28 cellular contexts compared by ENCODE assay signal in the genomic region with DNA sequence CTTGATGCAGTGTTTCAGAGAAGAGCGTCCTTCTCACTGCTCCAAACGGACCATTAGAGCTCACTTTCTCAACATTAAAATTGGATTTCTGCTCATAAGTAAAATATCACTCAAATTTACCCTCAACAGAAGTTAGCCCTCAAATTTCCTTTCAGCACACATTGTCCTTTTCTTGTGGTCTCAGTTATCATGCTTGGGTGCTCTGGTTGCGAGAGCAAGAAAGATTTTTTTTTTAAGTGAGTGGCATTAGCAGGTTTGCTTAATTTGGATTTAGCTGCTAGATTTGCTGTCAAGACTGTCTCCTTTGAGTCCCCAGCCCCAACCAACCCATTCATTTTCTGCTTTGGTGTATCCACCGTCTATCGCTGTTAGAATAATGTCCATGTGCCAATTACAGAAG. TPM values are rescaled to one million over a fixed set of nuclear protein-coding genes. Genes with fewer than 3 reads are reported as not detected.
A peak's percentile ranks its signal among the peaks of the same experiment; 100 is the strongest.
DNase-seq lines count a peak whose midpoint lies in the region; ATAC-seq, FAIRE-seq and TF ChIP-seq lines count a peak whose summit lies in the region.
"Had no signal": no experiment of that assay in that cellular context is flagged by ENCODE, and none has a peak within 500 bp of the region (broad histone marks: within the 10 kb centered on the region; RNA-seq: fewer than 3 reads in every experiment).

No MANE protein-coding gene starts in this region.

- intact Hi-C loops in activated B cell treated with CpG ODN at 0.5 μM for 24 hours (cut with micrococcal nuclease) = loop anchor here (5.0 to 10.0 kb wide), 2 partner anchors 522 to 645 kb away; no protein-coding TSS in a partner anchor

- H3K9me3 ChIP-seq in BLaER1 = no peaks in the 10 kb centered on the region
- H3K9me3 ChIP-seq: SJCRH30 had no signal

- H3K9ac ChIP-seq in BLaER1 = no peak overlapping the region
- H3K9ac ChIP-seq: GM23248 had no signal

- no peak overlapping the region for H3K27ac ChIP-seq in BLaER1
- H3K27ac ChIP-seq: GM23248, PC-9, SJCRH30 had no signal

- H3K4me3 ChIP-seq in BLaER1 = no peak overlapping the region
- H3K4me3 ChIP-seq: GM23248, PC-9, SJCRH30 had no signal

- no peak for ATAC-seq in activated B cell treated with CpG ODN at 0.5 μM for 24 hours (ENCODE audit: low read depth)
- no peak for ATAC-seq in HG02571 (IDR thresholded peaks at IDR 0.05; ENCODE audit: unreplicated experiment)
- ATAC-seq: Right ventricle myocardium inferior, SK-N-SH treated with all-trans-retinoic acid at 6 μM for 48 hours had no signal

- peak; percentile 63 for FAIRE-seq in GM19239 (lab: Jason Lieb, UNC)

- H3K27me3 Mint-ChIP-seq in activated B cell treated with CpG ODN at 0.5 μM for 24 hours = peaks cover 49% of the 10 kb centered on the region

- peaks cover 29% of the 10 kb centered on the region for H3K4me1 Mint-ChIP-seq in activated B cell treated with CpG ODN at 0.5 μM for 24 hours

- H3K4me3 Mint-ChIP-seq in activated B cell treated with CpG ODN at 0.5 μM for 24 hours = peak overlapping the region; percentile 0

- peaks cover 41% of the 10 kb centered on the region for H3K27me3 ChIP-seq in BLaER1
- H3K27me3 ChIP-seq: SJCRH30 had no signal

- H3K36me3 Mint-ChIP-seq in activated B cell treated with CpG ODN at 0.5 μM for 24 hours (ENCODE audit: low read depth) = peaks cover 7% of the 10 kb centered on the region

- no peaks in the 10 kb centered on the region for H3K9me3 Mint-ChIP-seq in activated B cell treated with CpG ODN at 0.5 μM for 24 hours
- H3K9me3 Mint-ChIP-seq: CD4-positive, alpha-beta memory T cell had no signal

- no peak for TF ChIP-seq CTCF in activated B cell treated with CpG ODN at 0.5 μM for 24 hours (IDR thresholded peaks at IDR 0.05)

- H3K4me2 ChIP-seq in BLaER1 = peak overlapping the region; percentile 74
- H3K4me2 ChIP-seq: PC-9 had no signal

- peaks cover 23% of the 10 kb centered on the region for H4K20me1 ChIP-seq in BLaER1

- POLR2A ChIA-PET in activated B cell treated with CpG ODN at 0.5 μM for 24 hours (lab: Charles Lee) = no interaction called here

- no peak for DNase-seq in GM19239 (ENCODE audit: insufficient read length, low spot score)
- no peak for DNase-seq in activated B cell treated with CpG ODN at 0.5 μM for 24 hours
- DNase-seq in renal cortical epithelial cell (ENCODE audit: low read depth) = peak; percentile 26
- DNase-seq in NCI-H146 treated with DMSO at 0.1 percent for 48 hours (lab: John Stamatoyannopoulos, UW; ENCODE audit: unreplicated experiment) = no peak
- no peak for DNase-seq in AG20443 (ENCODE audit: low spot score)
- DNase-seq: 8988T; ACHN; CD4-positive, alpha-beta memory T cell; COR-L47; DMS53; GM23248; H7; IMR-90; NCI-H1092; NCI-H1417 treated with DMSO at 0.1 percent for 48 hours; NCI-H187; NCI-H2081 treated with DMSO at 0.1 percent for 48 hours; NCI-H2171; NCI-H345; NCI-H524; NCI-H748 treated with DMSO at 0.1 percent for 48 hours; PC-9; SJCRH30 had no signal

- H3K36me3 ChIP-seq in BLaER1 = no peaks in the 10 kb centered on the region
- H3K36me3 ChIP-seq: SJCRH30 had no signal

- H3K27ac Mint-ChIP-seq in activated B cell treated with CpG ODN at 0.5 μM for 24 hours = no peak overlapping the region
- H3K27ac Mint-ChIP-seq: CD4-positive, alpha-beta memory T cell had no signal

- CTCF ChIA-PET in activated B cell treated with CpG ODN at 0.5 μM for 24 hours (lab: Charles Lee) = interaction anchor here (2.6 to 3.7 kb wide), 2 partner anchors 180 to 276 kb away, joined by 12 to 18 read pairs; no protein-coding TSS in a partner anchor

- H3K4me1 ChIP-seq in BLaER1 = peaks cover 43% of the 10 kb centered on the region
- H3K4me1 ChIP-seq: SJCRH30 had no signal

RNA-seq across cellular contexts. Expression of gene CH25H, which starts 2.6 kb away (rescaled TPM):
- total RNA-seq in activated B cell treated with CpG ODN at 0.5 μM for 24 hours = not detected in 2 replicates
- 0.10 TPM in 1 of 2 replicates, not detected in the other for total RNA-seq in renal cortical epithelial cell
- total RNA-seq: CD4-positive, alpha-beta memory T cell; G401; H7; PC-9 had no signal

RNA-seq across cellular contexts. Expression of gene LIPA, which starts 41.9 kb away (rescaled TPM):
- 32.8 and 35.3 TPM in 2 replicates for total RNA-seq in activated B cell treated with CpG ODN at 0.5 μM for 24 hours
- total RNA-seq in renal cortical epithelial cell = 50.4 and 78.7 TPM in 2 replicates
